ENCODE assay signal across 8 cellular contexts in the genomic region with DNA sequence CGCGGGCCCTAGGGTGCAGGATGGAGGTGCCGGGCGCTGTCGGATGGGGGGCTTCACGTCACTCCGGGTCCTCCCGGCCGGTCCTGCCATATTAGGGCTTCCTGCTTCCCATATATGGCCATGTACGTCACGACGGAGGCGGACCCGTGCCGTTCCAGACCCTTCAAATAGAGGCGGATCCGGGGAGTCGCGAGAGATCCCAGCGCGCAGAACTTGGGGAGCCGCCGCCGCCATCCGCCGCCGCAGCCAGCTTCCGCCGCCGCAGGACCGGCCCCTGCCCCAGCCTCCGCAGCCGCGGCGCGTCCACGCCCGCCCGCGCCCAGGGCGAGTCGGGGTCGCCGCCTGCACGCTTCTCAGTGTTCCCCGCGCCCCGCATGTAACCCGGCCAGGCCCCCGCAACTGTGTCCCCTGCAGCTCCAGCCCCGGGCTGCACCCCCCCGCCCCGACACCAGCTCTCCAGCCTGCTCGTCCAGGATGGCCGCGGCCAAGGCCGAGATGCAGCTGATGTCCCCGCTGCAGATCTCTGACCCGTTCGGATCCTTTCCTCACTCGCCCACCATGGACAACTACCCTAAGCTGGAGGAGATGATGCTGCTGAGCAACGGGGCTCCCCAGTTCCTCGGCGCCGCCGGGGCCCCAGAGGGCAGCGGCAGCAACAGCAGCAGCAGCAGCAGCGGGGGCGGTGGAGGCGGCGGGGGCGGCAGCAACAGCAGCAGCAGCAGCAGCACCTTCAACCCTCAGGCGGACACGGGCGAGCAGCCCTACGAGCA. TPM values are rescaled to one million over a fixed set of nuclear protein-coding genes. Genes with fewer than 3 reads are reported as not detected.
DNase-seq lines count a peak whose midpoint lies in the region; ATAC-seq and TF ChIP-seq lines count a peak whose summit lies in the region.

A gene (plus strand): TSS at position 192 of the 770 bp plus-strand sequence. CDS start 283 bp downstream, at position 475.

- BruUV-seq in MCF 10A (replicated peaks; lab: Mats Ljungman, UMichigan), result no TSS peak

- CTCF ChIA-PET in MCF 10A (lab: Yijun Ruan, JAX), result interaction anchor here (0.6 to 11.4 kb wide), 24 partner anchors 8 to 1796 kb away, joined by 3 to 268 read pairs (median 5); a partner anchor contains a TSS

- peaks cover 17% of the 10 kb centered on the region; the same call in 1 of the 2 replicates for H3K36me3 ChIP-seq in ACC112 (ENCODE audit: insufficient read depth, low read length)

- TF ChIP-seq CTCF in VCaP (conservative IDR thresholded peaks at IDR 0.05) (peak; percentile 16; the same call in 1 of the 2 replicates), MCF 10A (IDR thresholded peaks at IDR 0.05; ENCODE audit: unreplicated experiment) (no peak)

- H3K4me1 ChIP-seq in ACC112 (ENCODE audit: control insufficient read depth, insufficient read depth, low read length, unreplicated experiment), result peaks cover 13% of the 10 kb centered on the region

- H3K9me3 Mint-ChIP-seq in MCF 10A (ENCODE audit: unreplicated experiment), result no peaks in the 10 kb centered on the region

- peak within 1 kb of the TSS; percentile 93 for H3K27ac Mint-ChIP-seq in MCF 10A (ENCODE audit: low read depth, unreplicated experiment)

- DNase-seq in NCI-H2171 (lab: John Stamatoyannopoulos, UW) (peak; percentile 75), MCF 10A (ENCODE audit: unreplicated experiment) (peak; percentile 98), iPS-NIHi11 (ENCODE audit: low spot score) (peak; percentile 84)

- peak within 1 kb of the TSS; percentile 93 for H3K27ac ChIP-seq in ACC112 (ENCODE audit: low read depth, low read length)
- peak within 1 kb of the TSS; percentile 99 for H3K27ac ChIP-seq in VCaP
- peak within 1 kb of the TSS; percentile 53 to 99 (median 94) for H3K27ac ChIP-seq in skin epidermis

- peaks cover 66% of the 10 kb centered on the region for H3K36me3 Mint-ChIP-seq in MCF 10A (ENCODE audit: insufficient read depth, unreplicated experiment)

- peak within 1 kb of the TSS; percentile 78 for H3K4me3 Mint-ChIP-seq in MCF 10A (ENCODE audit: unreplicated experiment)

- H3K27me3 ChIP-seq in ACC112 (ENCODE audit: insufficient read depth, low read length), result no peaks in the 10 kb centered on the region

- peak; percentile 60 for ATAC-seq in GM18868 (IDR thresholded peaks at IDR 0.05; ENCODE audit: unreplicated experiment)
- ATAC-seq in HG03097 (IDR thresholded peaks at IDR 0.05; ENCODE audit: low FRiP score, unreplicated experiment), result peak; percentile 50

- intact Hi-C loops in MCF 10A (cut with micrococcal nuclease), result loop anchor here (1.0 kb wide), 1 partner anchor 27 kb away; no protein-coding TSS in a partner anchor

- H2AFZ ChIP-seq in ACC112 (ENCODE audit: low read length, unreplicated experiment), result peak within 1 kb of the TSS; percentile 83

- H3K4me1 Mint-ChIP-seq in MCF 10A (ENCODE audit: insufficient read depth, unreplicated experiment), result peaks cover 49% of the 10 kb centered on the region

- H3K79me2 ChIP-seq in ACC112 (ENCODE audit: control insufficient read depth, insufficient read depth, low read length, unreplicated experiment), result peaks cover 16% of the 10 kb centered on the region

- POLR2A ChIA-PET in MCF 10A (lab: Yijun Ruan, JAX), result interaction anchor here (0.6 to 15.2 kb wide), 43 partner anchors 8 to 909 kb away, joined by 3 to 626 read pairs (median 6); a partner anchor contains a TSS

- H3K4me3 ChIP-seq in ACC112 (ENCODE audit: low read depth, low read length) (peak within 1 kb of the TSS; percentile 90), skin epidermis (peak within 1 kb of the TSS; percentile 64 to 90 (median 77))

- H3K27me3 Mint-ChIP-seq in MCF 10A (ENCODE audit: insufficient read depth, unreplicated experiment), result peaks cover 20% of the 10 kb centered on the region

RNA-seq across cellular contexts. Expression of the gene that starts here (rescaled TPM):
- 92.3 and 189 TPM in 2 replicates for total RNA-seq in MCF 10A (2022)

Comparison
In these comparisons a context has a peak if more than half of its experiments do, and no peak if none do; other contexts are left out.
1. Peak in every context shown above with its lines: DNase-seq, ATAC-seq, H3K4me3 ChIP-seq and H3K27ac ChIP-seq.